Comparison of ENCODE assay signal across 9 cellular contexts in genomic region chr1:220732621-220733020, GRCh38. TPM values are rescaled to one million over a fixed set of nuclear protein-coding genes. Genes with fewer than 3 reads are reported as not detected.
DNase-seq lines count a peak whose midpoint lies in the region; ATAC-seq and TF ChIP-seq lines count a peak whose summit lies in the region.
"Had no signal": no experiment of that assay in that cellular context is flagged by ENCODE, and none has a peak within 500 bp of the region (broad histone marks: within the 10 kb centered on the region; RNA-seq: fewer than 3 reads in every experiment).

No MANE protein-coding gene starts in this region.

- no peak for TF ChIP-seq EP300 in gastroesophageal sphincter (IDR thresholded peaks at IDR 0.05)

- H3K27me3 ChIP-seq in OCI-LY1 (ENCODE audit: insufficient read depth, low read length) (no peaks in the 10 kb centered on the region), gastroesophageal sphincter (no peaks in the 10 kb centered on the region), BE2C (no peaks in the 10 kb centered on the region)

- TF ChIP-seq POLR2A in gastroesophageal sphincter (IDR thresholded peaks at IDR 0.05), result no peak

- H3K36me3 ChIP-seq in OCI-LY1 (ENCODE audit: insufficient read depth, low read length) (no peaks in the 10 kb centered on the region), gastroesophageal sphincter (no peaks in the 10 kb centered on the region), BE2C (no peaks in the 10 kb centered on the region)

- H3K9ac ChIP-seq in OCI-LY1 (ENCODE audit: low read length), result no peak overlapping the region

- WGBS in gastroesophageal sphincter (ENCODE audit: low coverage in 1 of 2), 2 donors, result 62 to 68% methylated on average over 4 to 7 of the region's 7 CpGs

- no peaks in the 10 kb centered on the region for H3F3A ChIP-seq in OCI-LY1 (ENCODE audit: insufficient read depth, low read length)

- ATAC-seq in GM21515 (IDR thresholded peaks at IDR 0.05; ENCODE audit: unreplicated experiment) (peak; percentile 15), gastroesophageal sphincter (peak; percentile 33), omental fat pad (ENCODE audit: low FRiP score) (no peak)

- no peaks in the 10 kb centered on the region for H4K20me1 ChIP-seq in OCI-LY1 (ENCODE audit: insufficient read depth, low read length)

- H3K27ac ChIP-seq in OCI-LY1 (ENCODE audit: low read depth, low read length, poor library complexity, severe bottlenecking) (no peak overlapping the region), gastroesophageal sphincter (peak overlapping the region; percentile 12 to 70 (median 66)), skin epidermis (peak overlapping the region in 13 of 21 experiments; percentile 9 to 79 (median 52))

- H3K4me1 ChIP-seq in OCI-LY1 (ENCODE audit: insufficient read depth, low read length, severe bottlenecking) (no peaks in the 10 kb centered on the region), gastroesophageal sphincter (peaks cover 0 to 18% (median 0%) of the 10 kb centered on the region in 3 donors), BE2C (no peaks in the 10 kb centered on the region)

- H3K9me3 ChIP-seq in OCI-LY1 (ENCODE audit: low read length), result no peaks in the 10 kb centered on the region
- H3K9me3 ChIP-seq in gastroesophageal sphincter, result no peaks in the 10 kb centered on the region
- no peaks in the 10 kb centered on the region for H3K9me3 ChIP-seq in BE2C

- no peaks in the 10 kb centered on the region for H3K79me2 ChIP-seq in OCI-LY1 (ENCODE audit: insufficient read depth, low read length)

- in situ Hi-C loops in KBM-7 (cut with MboI; ENCODE audit: low pct_unique_long_range_greater_than_20kb, low sequenced_read_pairs), result no loop called here

- H3K4me2 ChIP-seq in OCI-LY1 (ENCODE audit: low read length), result no peak overlapping the region

- no peak overlapping the region for H3K4me3 ChIP-seq in OCI-LY1 (ENCODE audit: low read depth, low read length, poor library complexity, severe bottlenecking)
- H3K4me3 ChIP-seq in gastroesophageal sphincter, result peak overlapping the region in 1 of 2 donors; percentile 19
- H3K4me3 ChIP-seq in skin epidermis, result peak overlapping the region in 3 of 7 experiments; percentile 4 to 12 (median 5)
- H3K4me3 ChIP-seq in BE2C (ENCODE audit: low read depth, low read length), result no peak overlapping the region

- no peaks in the 10 kb centered on the region for H3K9me2 ChIP-seq in OCI-LY1 (ENCODE audit: low read depth, low read length)

- peak overlapping the region; percentile 71; the same call in 1 of the 2 replicates for H2AFZ ChIP-seq in OCI-LY1 (ENCODE audit: low read length)

- DNase-seq in stimulated activated naive CD4-positive, alpha-beta T cell treated with Interleukin-2 at 50 U/mL for 16 hours (lab: John Stamatoyannopoulos, UW), result no peak
- DNase-seq in omental fat pad (ENCODE audit: low spot score) (no peak), KBM-7 (no peak), BE2C (no peak)

- TF ChIP-seq CTCF in OCI-LY1 (IDR thresholded peaks at IDR 0.05; ENCODE audit: low read length), result no peak
- no peak for TF ChIP-seq CTCF in gastroesophageal sphincter (IDR thresholded peaks at IDR 0.05)
- TF ChIP-seq CTCF in omental fat pad (IDR thresholded peaks at IDR 0.05), result no peak
- no peak for TF ChIP-seq CTCF in BE2C (IDR thresholded peaks at IDR 0.05; ENCODE audit: low read depth, low read length)

RNA-seq across cellular contexts. Expression of gene MTARC2, which starts 15.5 kb away (rescaled TPM):
- 10 to 100 TPM; 13.0 to 32.5 (median 17.9) TPM for total RNA-seq in gastroesophageal sphincter
- total RNA-seq in omental fat pad, result 10 to 100 TPM; 15.7 to 31.6 (median 26.7) TPM
- polyA plus RNA-seq in BE2C (2012; ENCODE audit: insufficient read depth, insufficient read length, low read depth), result not detected
- total RNA-seq: T-helper 2 cell treated with Interferon-gamma antibody and Interleukin-4, amounts not matched to agents 100 ng/mL and 5 ng/mL, for 36 hours had no signal

RNA-seq across cellular contexts. Expression of gene C1orf115, which starts 42.5 kb away (rescaled TPM):
- total RNA-seq in gastroesophageal sphincter (10 to 100 TPM in 2 of 4 donors, 1 to 10 TPM in 2; 6.8 to 28.0 (median 9.5) TPM), omental fat pad (10 to 100 TPM; 27.4 to 63.0 (median 38.9) TPM)
- not detected for polyA plus RNA-seq in BE2C (2012; ENCODE audit: insufficient read depth, insufficient read length, low read depth)

RNA-seq across cellular contexts. Expression of gene MTARC1, which starts 54.1 kb away (rescaled TPM):
- total RNA-seq in gastroesophageal sphincter, result 1 to 10 TPM; 3.7 to 8.1 (median 5.4) TPM
- 100 to 1,000 TPM in 3 of 4 donors, 10 to 100 TPM in 1; 87.2 to 394 (median 192) TPM for total RNA-seq in omental fat pad
- polyA plus RNA-seq in BE2C (2012; ENCODE audit: insufficient read depth, insufficient read length, low read depth), result 7.7 TPM
- total RNA-seq: T-helper 2 cell treated with Interferon-gamma antibody and Interleukin-4, amounts not matched to agents 100 ng/mL and 5 ng/mL, for 36 hours had no signal

Comparison
In these comparisons a context has a peak if more than half of its experiments do, and no peak if none do; other contexts are left out.
1. RNA of gene MTARC1, which starts 54.1 kb away (total RNA-seq): 87.2 to 394 TPM in omental fat pad; 3.7 to 8.1 TPM in gastroesophageal sphincter; every median in the first group is over 4 times any median in the second.